8 cellular contexts compared by ENCODE assay signal in genomic region chr4:79042079-79042674, GRCh38.
DNase-seq lines count a peak whose midpoint lies in the region; ATAC-seq, FAIRE-seq and TF ChIP-seq lines count a peak whose summit lies in the region.

No MANE protein-coding gene starts in this region.

- H3K4me1 ChIP-seq in GM23338 (ENCODE audit: insufficient read depth) (no peaks in the 10 kb centered on the region), pancreas (no peaks in the 10 kb centered on the region)

- H2AFZ ChIP-seq in GM23338, result no peak overlapping the region

- H3K9me3 Mint-ChIP-seq in GM23338, result no peaks in the 10 kb centered on the region

- H3K4me2 ChIP-seq in GM23338, result no peak overlapping the region

- no peak overlapping the region for H3K4me3 Mint-ChIP-seq in GM23338

- H3K27ac Mint-ChIP-seq in GM23338, result no peak overlapping the region

- H3K4me3 ChIP-seq in GM23338 (no peak overlapping the region), pancreas (no peak overlapping the region)

- no peaks in the 10 kb centered on the region for H3K27me3 Mint-ChIP-seq in GM23338 (ENCODE audit: insufficient read depth, low read depth, poor library complexity)

- intact Hi-C loops in pancreas (cut with DNase I), result no loop called here

- H3K9me3 ChIP-seq in pancreas, result no peaks in the 10 kb centered on the region

- WGBS in pancreas, 2 donors, result 97 to 100% methylated on average over 1 of the region's 1 CpG

- no peaks in the 10 kb centered on the region for H3K36me3 ChIP-seq in GM23338 (ENCODE audit: insufficient read depth)
- H3K36me3 ChIP-seq in pancreas, result no peaks in the 10 kb centered on the region

- DNase-seq in GM23338 (ENCODE audit: low spot score) (peak; percentile 45), NCI-H748 treated with DMSO at 0.1 percent for 48 hours (lab: John Stamatoyannopoulos, UW) (peak; percentile 25), epidermal melanocyte (ENCODE audit: insufficient read length, low spot score) (peak; percentile 45), pancreas (no peak), GM19238 (ENCODE audit: insufficient read length, low spot score) (no peak), DMS79 treated with DMSO at 0.1 percent for 48 hours (lab: John Stamatoyannopoulos, UW) (no peak)
- DNase-seq in central memory CD4-positive, alpha-beta T cell, result no peak

- H4K20me1 ChIP-seq in GM23338 (replicated peaks; ENCODE audit: insufficient read depth), result no peaks in the 10 kb centered on the region

- TF ChIP-seq CTCF in GM23338 (conservative IDR thresholded peaks at IDR 0.05; ENCODE audit: low read depth in 2 of 2), result peak; percentile 70 to 75
- TF ChIP-seq CTCF in pancreas (IDR thresholded peaks at IDR 0.05), result peak in 1 of 4 donors; percentile 16

- H3K27me3 ChIP-seq in GM23338 (ENCODE audit: insufficient read depth) (no peaks in the 10 kb centered on the region), pancreas (no peaks in the 10 kb centered on the region)

- H3K27ac ChIP-seq in GM23338 (ENCODE audit: low read depth) (no peak overlapping the region), pancreas (no peak overlapping the region)

- H3K4me1 Mint-ChIP-seq in GM23338, result no peaks in the 10 kb centered on the region

- H3K9me2 ChIP-seq in GM23338 (ENCODE audit: insufficient read depth), result no peaks in the 10 kb centered on the region

- H3F3A ChIP-seq in GM23338 (replicated peaks; ENCODE audit: low read depth), result no peaks in the 10 kb centered on the region

- peak; percentile 32; the same call in 1 of the 3 replicates for ATAC-seq in GM23338
- peak in 3 of 4 donors; percentile 55 to 65 (median 56) for ATAC-seq in pancreas

- peak; percentile 61 for FAIRE-seq in A204.1 (lab: Jason Lieb, UNC)
- no peak for FAIRE-seq in pancreas (lab: Jason Lieb, UNC)

- no peaks in the 10 kb centered on the region for H3K36me3 Mint-ChIP-seq in GM23338 (ENCODE audit: low read depth)

- no peaks in the 10 kb centered on the region for H3K79me2 ChIP-seq in GM23338 (replicated peaks; ENCODE audit: insufficient read depth)

TF ChIP-seq in GM23338, 12 proteins besides CTCF, POLR2A, EP300 and RAD21:
- no peak for TF ChIP-seq ZNF462 (CRISPR knock-in tag; IDR thresholded peaks at IDR 0.05)

Comparison
In these comparisons a context has a peak if more than half of its experiments do, and no peak if none do; other contexts are left out.
1. DNase-seq: peak in GM23338 (single experiment), NCI-H748 treated with DMSO at 0.1 percent for 48 hours (single experiment) and epidermal melanocyte (single experiment); none in pancreas (0 of 6), GM19238 (single experiment), central memory CD4-positive, alpha-beta T cell (single experiment) and DMS79 treated with DMSO at 0.1 percent for 48 hours (single experiment).